Comparison of ENCODE assay signal across 40 cellular contexts in genomic region chr10:105864854-105865253, GRCh38.
"Had no signal": no experiment of that assay in that cellular context is flagged by ENCODE, and none has a peak within 500 bp of the region (broad histone marks: within the 10 kb centered on the region; RNA-seq: fewer than 3 reads in every experiment).

No MANE protein-coding gene starts in this region.

- H3K27ac ChIP-seq: adrenal gland, ascending aorta, body of pancreas, brain microvascular endothelial cell, breast epithelium, cardiac muscle cell had no signal

- H3K9me3 Mint-ChIP-seq: activated naive CD4-positive, alpha-beta T cell treated with anti-CD3 and anti-CD28 coated beads for 36 hours; activated naive CD4-positive, alpha-beta T cell treated with anti-CD3 and anti-CD28 coated beads, Interleukin-2, amount 10 ng/mL, durations not matched to agents 7 days and 5 days; activated naive CD4-positive, alpha-beta T cell treated with anti-CD3 and anti-CD28 coated beads, Interleukin-2, amount 50 U/mL, for 24 hours; activated naive CD4-positive, alpha-beta T cell treated with anti-CD3 and anti-CD28 coated beads, Interleukin-2, amount 50 U/mL, for 72 hours; activated naive CD8-positive, alpha-beta T cell treated with anti-CD3 and anti-CD28 coated beads for 36 hours; activated naive CD8-positive, alpha-beta T cell treated with anti-CD3 and anti-CD28 coated beads, Interleukin-2, amount 10 ng/mL, durations not matched to agents 7 days and 5 days; activated naive CD8-positive, alpha-beta T cell treated with anti-CD3 and anti-CD28 coated beads, Interleukin-2, amount 50 U/mL, for 24 hours; activated T-cell treated with anti-CD3 and anti-CD28 coated beads, Interleukin-2, amount 50 U/mL, for 24 hours; activated T-cell treated with anti-CD3 and anti-CD28 coated beads, Interleukin-2, amount 50 U/mL, for 4 hours; activated T-cell treated with anti-CD3 and anti-CD28 coated beads, Interleukin-2, amount 50 U/mL, for 72 hours; activated T-helper 1 cell treated with anti-CD3 and anti-CD28 coated beads, Interleukin-12 subunit alpha, Interleukin-12 subunit beta, Interleukin-2, Interleukin-4 antibody, amounts not matched to agents 30 ng/mL and 10 ng/mL and 1 ng/mL, durations not matched to agents 14 hours and 24 hours and 36 hours; activated T-helper 17 cell treated with anti-CD3 and anti-CD28 coated beads, Interleukin-2, amount 50 U/mL, for 72 hours; activated T-helper 2 cell treated with anti-CD3 and anti-CD28 coated beads, Interferon-gamma antibody, Interleukin-2, Interleukin-4, amounts not matched to agents 10 μg/mL and 5 μg/mL and 100 μg/mL, durations not matched to agents 14 hours and 24 hours and 36 hours; brain; central memory CD8-positive, alpha-beta T cell had no signal

- DNase-seq: activated effector memory CD4-positive, alpha-beta T cell treated with anti-CD3 and anti-CD28 coated beads, Interleukin-2, amount 50 U/mL, for 16 hours; activated effector memory CD4-positive, alpha-beta T cell treated with Interleukin-2 at 50 U/mL for 16 hours; activated gamma-delta T cell; activated gamma-delta T cell treated with Interleukin-2 at 50 U/mL for 16 hours; activated naive CD4-positive, alpha-beta T cell; activated naive CD4-positive, alpha-beta T cell treated with anti-CD3 and anti-CD28 coated beads for 36 hours; activated naive CD4-positive, alpha-beta T cell treated with anti-CD3 and anti-CD28 coated beads, Interleukin-2, amount 10 ng/mL, durations not matched to agents 7 days and 5 days; activated naive CD4-positive, alpha-beta T cell treated with anti-CD3 and anti-CD28 coated beads, Interleukin-2, amount 50 U/mL, for 16 hours; activated naive CD4-positive, alpha-beta T cell treated with Interleukin-2 at 50 U/mL for 16 hours; activated naive CD8-positive, alpha-beta T cell treated with anti-CD3 and anti-CD28 coated beads for 36 hours; activated naive CD8-positive, alpha-beta T cell treated with anti-CD3 and anti-CD28 coated beads, Interleukin-2, amount 10 ng/mL, durations not matched to agents 7 days and 5 days; activated naive CD8-positive, alpha-beta T cell treated with anti-CD3 and anti-CD28 coated beads, Interleukin-2, amount 50 U/mL, for 24 hours; activated T-cell treated with anti-CD3 and anti-CD28 coated beads, Interleukin-2, amount 50 U/mL, for 1 hour; activated T-cell treated with anti-CD3 and anti-CD28 coated beads, Interleukin-2, amount 50 U/mL, for 24 hours; activated T-cell treated with anti-CD3 and anti-CD28 coated beads, Interleukin-2, amount 50 U/mL, for 4 hours; activated T-cell treated with anti-CD3 and anti-CD28 coated beads, Interleukin-2, amount 50 U/mL, for 48 hours; activated T-cell treated with anti-CD3 and anti-CD28 coated beads, Interleukin-2, amount 50 U/mL, for 72 hours; adrenal gland; amniotic stem cell; amygdala; anterior cingulate cortex; aorta; body of pancreas; brain microvascular endothelial cell; caudate nucleus; central memory CD4-positive, alpha-beta T cell; cerebellar nuclear complex had no signal

- H3K4me3 ChIP-seq: adrenal gland, ascending aorta, body of pancreas, breast epithelium, cardiac muscle cell had no signal

- H3K4me3 Mint-ChIP-seq: activated naive CD4-positive, alpha-beta T cell treated with anti-CD3 and anti-CD28 coated beads for 36 hours; activated naive CD4-positive, alpha-beta T cell treated with anti-CD3 and anti-CD28 coated beads, Interleukin-2, amount 10 ng/mL, durations not matched to agents 7 days and 5 days; activated naive CD4-positive, alpha-beta T cell treated with anti-CD3 and anti-CD28 coated beads, Interleukin-2, amount 50 U/mL, for 24 hours; activated naive CD8-positive, alpha-beta T cell; activated naive CD8-positive, alpha-beta T cell treated with anti-CD3 and anti-CD28 coated beads for 36 hours; activated naive CD8-positive, alpha-beta T cell treated with anti-CD3 and anti-CD28 coated beads, Interleukin-2, amount 10 ng/mL, durations not matched to agents 7 days and 5 days; activated naive CD8-positive, alpha-beta T cell treated with anti-CD3 and anti-CD28 coated beads, Interleukin-2, amount 50 U/mL, for 24 hours; activated T-cell treated with anti-CD3 and anti-CD28 coated beads, Interleukin-2, amount 50 U/mL, for 24 hours; activated T-cell treated with anti-CD3 and anti-CD28 coated beads, Interleukin-2, amount 50 U/mL, for 4 hours; activated T-cell treated with anti-CD3 and anti-CD28 coated beads, Interleukin-2, amount 50 U/mL, for 72 hours; activated T-helper 1 cell treated with anti-CD3 and anti-CD28 coated beads, Interleukin-12 subunit alpha, Interleukin-12 subunit beta, Interleukin-2, Interleukin-4 antibody, amounts not matched to agents 30 ng/mL and 10 ng/mL and 1 ng/mL, durations not matched to agents 14 hours and 24 hours and 36 hours; activated T-helper 17 cell treated with anti-CD3 and anti-CD28 coated beads, Interleukin-2, amount 50 U/mL, for 72 hours; brain; central memory CD8-positive, alpha-beta T cell had no signal

- H3K9me3 ChIP-seq: adrenal gland, ascending aorta, body of pancreas, breast epithelium had no signal

- H3K27ac Mint-ChIP-seq: activated naive CD4-positive, alpha-beta T cell treated with anti-CD3 and anti-CD28 coated beads for 36 hours; activated naive CD4-positive, alpha-beta T cell treated with anti-CD3 and anti-CD28 coated beads, Interleukin-2, amount 10 ng/mL, durations not matched to agents 7 days and 5 days; activated naive CD4-positive, alpha-beta T cell treated with anti-CD3 and anti-CD28 coated beads, Interleukin-2, amount 50 U/mL, for 24 hours; activated naive CD4-positive, alpha-beta T cell treated with anti-CD3 and anti-CD28 coated beads, Interleukin-2, amount 50 U/mL, for 72 hours; activated naive CD8-positive, alpha-beta T cell; activated naive CD8-positive, alpha-beta T cell treated with anti-CD3 and anti-CD28 coated beads for 36 hours; activated naive CD8-positive, alpha-beta T cell treated with anti-CD3 and anti-CD28 coated beads, Interleukin-2, amount 10 ng/mL, durations not matched to agents 7 days and 5 days; activated naive CD8-positive, alpha-beta T cell treated with anti-CD3 and anti-CD28 coated beads, Interleukin-2, amount 50 U/mL, for 24 hours; activated T-cell treated with anti-CD3 and anti-CD28 coated beads, Interleukin-2, amount 50 U/mL, for 24 hours; activated T-cell treated with anti-CD3 and anti-CD28 coated beads, Interleukin-2, amount 50 U/mL, for 72 hours; activated T-helper 1 cell treated with anti-CD3 and anti-CD28 coated beads, Interleukin-12 subunit alpha, Interleukin-12 subunit beta, Interleukin-2, Interleukin-4 antibody, amounts not matched to agents 30 ng/mL and 10 ng/mL and 1 ng/mL, durations not matched to agents 14 hours and 24 hours and 36 hours; activated T-helper 17 cell treated with anti-CD3 and anti-CD28 coated beads, Interleukin-2, amount 50 U/mL, for 72 hours; activated T-helper 2 cell treated with anti-CD3 and anti-CD28 coated beads, Interferon-gamma antibody, Interleukin-2, Interleukin-4, amounts not matched to agents 10 μg/mL and 5 μg/mL and 100 μg/mL, durations not matched to agents 14 hours and 24 hours and 36 hours; brain had no signal

- H3K36me3 ChIP-seq: adrenal gland, ascending aorta, brain microvascular endothelial cell, breast epithelium, cardiac muscle cell had no signal

- FAIRE-seq: astrocyte, bronchial epithelial cell had no signal

- H3K27me3 Mint-ChIP-seq: activated naive CD4-positive, alpha-beta T cell treated with anti-CD3 and anti-CD28 coated beads, Interleukin-2, amount 10 ng/mL, durations not matched to agents 7 days and 5 days; activated naive CD4-positive, alpha-beta T cell treated with anti-CD3 and anti-CD28 coated beads, Interleukin-2, amount 50 U/mL, for 24 hours; activated naive CD8-positive, alpha-beta T cell; activated naive CD8-positive, alpha-beta T cell treated with anti-CD3 and anti-CD28 coated beads for 36 hours; activated T-cell treated with anti-CD3 and anti-CD28 coated beads, Interleukin-2, amount 50 U/mL, for 24 hours; activated T-helper 17 cell treated with anti-CD3 and anti-CD28 coated beads, Interleukin-2, amount 50 U/mL, for 72 hours; brain; central memory CD8-positive, alpha-beta T cell had no signal

- H3K36me3 Mint-ChIP-seq: activated naive CD4-positive, alpha-beta T cell treated with anti-CD3 and anti-CD28 coated beads, Interleukin-2, amount 10 ng/mL, durations not matched to agents 7 days and 5 days; activated naive CD4-positive, alpha-beta T cell treated with anti-CD3 and anti-CD28 coated beads, Interleukin-2, amount 50 U/mL, for 24 hours; activated naive CD4-positive, alpha-beta T cell treated with anti-CD3 and anti-CD28 coated beads, Interleukin-2, amount 50 U/mL, for 72 hours; activated naive CD8-positive, alpha-beta T cell; activated naive CD8-positive, alpha-beta T cell treated with anti-CD3 and anti-CD28 coated beads for 36 hours; activated naive CD8-positive, alpha-beta T cell treated with anti-CD3 and anti-CD28 coated beads, Interleukin-2, amount 10 ng/mL, durations not matched to agents 7 days and 5 days; brain had no signal

- ATAC-seq: activated naive CD4-positive, alpha-beta T cell treated with anti-CD3 and anti-CD28 coated beads, Interleukin-2, amount 50 U/mL, for 72 hours; activated naive CD8-positive, alpha-beta T cell treated with anti-CD3 and anti-CD28 coated beads, Interleukin-2, amount 50 U/mL, for 24 hours; activated T-cell treated with anti-CD3 and anti-CD28 coated beads, Interleukin-2, amount 50 U/mL, for 4 hours; activated T-cell treated with anti-CD3 and anti-CD28 coated beads, Interleukin-2, amount 50 U/mL, for 72 hours; activated T-helper 17 cell treated with anti-CD3 and anti-CD28 coated beads, Interleukin-2, amount 50 U/mL, for 72 hours; body of pancreas had no signal

- H3K4me1 Mint-ChIP-seq: activated naive CD4-positive, alpha-beta T cell treated with anti-CD3 and anti-CD28 coated beads, Interleukin-2, amount 10 ng/mL, durations not matched to agents 7 days and 5 days; activated naive CD4-positive, alpha-beta T cell treated with anti-CD3 and anti-CD28 coated beads, Interleukin-2, amount 50 U/mL, for 24 hours; activated naive CD8-positive, alpha-beta T cell treated with anti-CD3 and anti-CD28 coated beads for 36 hours; activated naive CD8-positive, alpha-beta T cell treated with anti-CD3 and anti-CD28 coated beads, Interleukin-2, amount 10 ng/mL, durations not matched to agents 7 days and 5 days; activated naive CD8-positive, alpha-beta T cell treated with anti-CD3 and anti-CD28 coated beads, Interleukin-2, amount 50 U/mL, for 24 hours; activated T-helper 17 cell treated with anti-CD3 and anti-CD28 coated beads, Interleukin-2, amount 50 U/mL, for 72 hours; brain; central memory CD8-positive, alpha-beta T cell had no signal
